Comparison of ENCODE assay signal across 2 cellular contexts in the genomic region with DNA sequence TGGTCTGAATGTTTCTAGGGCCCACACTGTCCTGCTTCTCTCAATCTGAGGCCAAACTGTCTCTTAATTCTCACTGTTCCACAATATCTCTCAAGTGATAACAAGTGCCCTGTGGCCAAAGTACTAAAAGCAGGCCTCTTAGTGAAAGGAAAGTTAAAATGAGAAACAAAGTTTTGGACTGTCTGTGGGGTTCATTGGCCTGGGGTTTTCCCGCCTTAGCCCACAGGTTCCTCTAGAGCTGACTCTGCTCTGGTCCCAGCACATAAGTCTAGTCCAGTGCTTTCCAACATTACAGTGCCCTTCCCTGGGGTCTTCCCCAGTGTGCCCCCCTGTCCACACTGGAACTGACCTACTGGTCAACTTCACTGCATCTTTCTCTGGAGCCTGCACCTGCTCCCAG.
TF ChIP-seq lines count a peak whose summit lies in the region.

No MANE protein-coding gene starts in this region.

TF ChIP-seq in GM12878, 131 proteins besides CTCF, POLR2A, EP300 and RAD21:
- TF ChIP-seq RUNX3 (IDR thresholded peaks at IDR 0.05; ENCODE audit: low read length) (peak; percentile 22; the same call in 1 of the 2 replicates), ZBTB33 (IDR thresholded peaks at IDR 0.05) (no peak)

TF ChIP-seq in GM23338, 12 proteins besides CTCF, POLR2A, EP300 and RAD21:
- TF ChIP-seq, protein P1, sequence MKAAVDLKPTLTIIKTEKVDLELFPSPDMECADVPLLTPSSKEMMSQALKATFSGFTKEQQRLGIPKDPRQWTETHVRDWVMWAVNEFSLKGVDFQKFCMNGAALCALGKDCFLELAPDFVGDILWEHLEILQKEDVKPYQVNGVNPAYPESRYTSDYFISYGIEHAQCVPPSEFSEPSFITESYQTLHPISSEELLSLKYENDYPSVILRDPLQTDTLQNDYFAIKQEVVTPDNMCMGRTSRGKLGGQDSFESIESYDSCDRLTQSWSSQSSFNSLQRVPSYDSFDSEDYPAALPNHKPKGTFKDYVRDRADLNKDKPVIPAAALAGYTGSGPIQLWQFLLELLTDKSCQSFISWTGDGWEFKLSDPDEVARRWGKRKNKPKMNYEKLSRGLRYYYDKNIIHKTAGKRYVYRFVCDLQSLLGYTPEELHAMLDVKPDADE (IDR thresholded peaks at IDR 0.05) = no peak
- TF ChIP-seq NANOG (IDR thresholded peaks at IDR 0.05; ENCODE audit: borderline replicate concordance) (no peak), JUNB (IDR thresholded peaks at IDR 0.05; ENCODE audit: unreplicated experiment) (no peak)
